ENCODE assay signal across 1 cellular context in the genomic region with DNA sequence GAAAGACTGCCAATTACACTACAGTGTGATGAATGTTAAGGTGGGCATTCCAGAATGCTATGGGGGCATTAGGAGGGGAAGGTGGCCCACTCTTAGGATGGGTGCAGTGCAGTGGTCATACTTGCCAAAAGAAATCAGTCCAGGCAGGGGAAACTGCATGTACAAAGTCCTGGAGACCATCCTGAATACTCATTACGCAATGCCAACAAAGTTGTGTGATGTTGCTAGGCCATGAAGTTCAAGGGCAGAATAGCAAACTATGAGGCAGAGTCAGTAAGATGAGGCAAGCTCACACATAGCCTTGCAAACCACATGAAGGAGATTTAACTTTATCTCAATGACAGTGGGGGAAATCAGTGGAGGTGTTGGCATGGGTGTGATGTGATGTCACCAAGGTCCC.
A peak's percentile ranks its signal among the peaks of the same experiment; 100 is the strongest.
TF ChIP-seq lines count a peak whose summit lies in the region.

No MANE protein-coding gene starts in this region.

TF ChIP-seq in HepG2, 621 proteins besides CTCF, POLR2A, EP300 and RAD21 (continued from another document and continues in another):
- no peak for TF ChIP-seq KDM2A (CRISPR knock-in tag; IDR thresholded peaks at IDR 0.05; ENCODE audit: borderline replicate concordance, low read depth)
- TF ChIP-seq ZNF101 (CRISPR knock-in tag; IDR thresholded peaks at IDR 0.05; ENCODE audit: borderline replicate concordance, low read depth) = no peak
- TF ChIP-seq MEIS2 (CRISPR knock-in tag; IDR thresholded peaks at IDR 0.05) = 0 out of 2 replicates have a peak, but pooled peaks have one; percentile 23
- 0 out of 2 replicates have a peak, but pooled peaks have one; percentile 40 for TF ChIP-seq ARNTL (CRISPR knock-in tag; IDR thresholded peaks at IDR 0.05)
- TF ChIP-seq NFIB (CRISPR knock-in tag; IDR thresholded peaks at IDR 0.05; ENCODE audit: borderline replicate concordance) = no peak
- TF ChIP-seq, protein P1, sequence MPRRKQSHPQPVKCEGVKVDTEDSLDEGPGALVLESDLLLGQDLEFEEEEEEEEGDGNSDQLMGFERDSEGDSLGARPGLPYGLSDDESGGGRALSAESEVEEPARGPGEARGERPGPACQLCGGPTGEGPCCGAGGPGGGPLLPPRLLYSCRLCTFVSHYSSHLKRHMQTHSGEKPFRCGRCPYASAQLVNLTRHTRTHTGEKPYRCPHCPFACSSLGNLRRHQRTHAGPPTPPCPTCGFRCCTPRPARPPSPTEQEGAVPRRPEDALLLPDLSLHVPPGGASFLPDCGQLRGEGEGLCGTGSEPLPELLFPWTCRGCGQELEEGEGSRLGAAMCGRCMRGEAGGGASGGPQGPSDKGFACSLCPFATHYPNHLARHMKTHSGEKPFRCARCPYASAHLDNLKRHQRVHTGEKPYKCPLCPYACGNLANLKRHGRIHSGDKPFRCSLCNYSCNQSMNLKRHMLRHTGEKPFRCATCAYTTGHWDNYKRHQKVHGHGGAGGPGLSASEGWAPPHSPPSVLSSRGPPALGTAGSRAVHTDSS (CRISPR knock-in tag; conservative IDR thresholded peaks at IDR 0.05) = no peak
- no peak for TF ChIP-seq XRCC5 (optimal IDR thresholded peaks at IDR 0.05; ENCODE audit: low read length)
- no peak for TF ChIP-seq PCBP1 (IDR thresholded peaks at IDR 0.05; ENCODE audit: borderline replicate concordance, low read depth, low read length)
- TF ChIP-seq, protein P2, sequence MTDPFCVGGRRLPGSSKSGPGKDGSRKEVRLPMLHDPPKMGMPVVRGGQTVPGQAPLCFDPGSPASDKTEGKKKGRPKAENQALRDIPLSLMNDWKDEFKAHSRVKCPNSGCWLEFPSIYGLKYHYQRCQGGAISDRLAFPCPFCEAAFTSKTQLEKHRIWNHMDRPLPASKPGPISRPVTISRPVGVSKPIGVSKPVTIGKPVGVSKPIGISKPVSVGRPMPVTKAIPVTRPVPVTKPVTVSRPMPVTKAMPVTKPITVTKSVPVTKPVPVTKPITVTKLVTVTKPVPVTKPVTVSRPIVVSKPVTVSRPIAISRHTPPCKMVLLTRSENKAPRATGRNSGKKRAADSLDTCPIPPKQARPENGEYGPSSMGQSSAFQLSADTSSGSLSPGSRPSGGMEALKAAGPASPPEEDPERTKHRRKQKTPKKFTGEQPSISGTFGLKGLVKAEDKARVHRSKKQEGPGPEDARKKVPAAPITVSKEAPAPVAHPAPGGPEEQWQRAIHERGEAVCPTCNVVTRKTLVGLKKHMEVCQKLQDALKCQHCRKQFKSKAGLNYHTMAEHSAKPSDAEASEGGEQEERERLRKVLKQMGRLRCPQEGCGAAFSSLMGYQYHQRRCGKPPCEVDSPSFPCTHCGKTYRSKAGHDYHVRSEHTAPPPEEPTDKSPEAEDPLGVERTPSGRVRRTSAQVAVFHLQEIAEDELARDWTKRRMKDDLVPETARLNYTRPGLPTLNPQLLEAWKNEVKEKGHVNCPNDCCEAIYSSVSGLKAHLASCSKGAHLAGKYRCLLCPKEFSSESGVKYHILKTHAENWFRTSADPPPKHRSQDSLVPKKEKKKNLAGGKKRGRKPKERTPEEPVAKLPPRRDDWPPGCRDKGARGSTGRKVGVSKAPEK (CRISPR knock-in tag; IDR thresholded peaks at IDR 0.05; ENCODE audit: borderline replicate concordance) = no peak
- no peak for TF ChIP-seq ZNF619 (CRISPR knock-in tag; IDR thresholded peaks at IDR 0.05)
- TF ChIP-seq MATR3 (CRISPR knock-in tag; IDR thresholded peaks at IDR 0.05) = no peak
- TF ChIP-seq, protein P3, sequence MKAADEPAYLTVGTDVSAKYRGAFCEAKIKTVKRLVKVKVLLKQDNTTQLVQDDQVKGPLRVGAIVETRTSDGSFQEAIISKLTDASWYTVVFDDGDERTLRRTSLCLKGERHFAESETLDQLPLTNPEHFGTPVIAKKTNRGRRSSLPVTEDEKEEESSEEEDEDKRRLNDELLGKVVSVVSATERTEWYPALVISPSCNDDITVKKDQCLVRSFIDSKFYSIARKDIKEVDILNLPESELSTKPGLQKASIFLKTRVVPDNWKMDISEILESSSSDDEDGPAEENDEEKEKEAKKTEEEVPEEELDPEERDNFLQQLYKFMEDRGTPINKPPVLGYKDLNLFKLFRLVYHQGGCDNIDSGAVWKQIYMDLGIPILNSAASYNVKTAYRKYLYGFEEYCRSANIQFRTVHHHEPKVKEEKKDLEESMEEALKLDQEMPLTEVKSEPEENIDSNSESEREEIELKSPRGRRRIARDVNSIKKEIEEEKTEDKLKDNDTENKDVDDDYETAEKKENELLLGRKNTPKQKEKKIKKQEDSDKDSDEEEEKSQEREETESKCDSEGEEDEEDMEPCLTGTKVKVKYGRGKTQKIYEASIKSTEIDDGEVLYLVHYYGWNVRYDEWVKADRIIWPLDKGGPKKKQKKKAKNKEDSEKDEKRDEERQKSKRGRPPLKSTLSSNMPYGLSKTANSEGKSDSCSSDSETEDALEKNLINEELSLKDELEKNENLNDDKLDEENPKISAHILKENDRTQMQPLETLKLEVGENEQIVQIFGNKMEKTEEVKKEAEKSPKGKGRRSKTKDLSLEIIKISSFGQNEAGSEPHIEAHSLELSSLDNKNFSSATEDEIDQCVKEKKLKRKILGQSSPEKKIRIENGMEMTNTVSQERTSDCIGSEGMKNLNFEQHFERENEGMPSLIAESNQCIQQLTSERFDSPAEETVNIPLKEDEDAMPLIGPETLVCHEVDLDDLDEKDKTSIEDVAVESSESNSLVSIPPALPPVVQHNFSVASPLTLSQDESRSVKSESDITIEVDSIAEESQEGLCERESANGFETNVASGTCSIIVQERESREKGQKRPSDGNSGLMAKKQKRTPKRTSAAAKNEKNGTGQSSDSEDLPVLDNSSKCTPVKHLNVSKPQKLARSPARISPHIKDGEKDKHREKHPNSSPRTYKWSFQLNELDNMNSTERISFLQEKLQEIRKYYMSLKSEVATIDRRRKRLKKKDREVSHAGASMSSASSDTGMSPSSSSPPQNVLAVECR (CRISPR knock-in tag; IDR thresholded peaks at IDR 0.05; ENCODE audit: borderline replicate concordance) = peak; percentile 35; the same call in 1 of the 2 replicates
- TF ChIP-seq, protein P4, sequence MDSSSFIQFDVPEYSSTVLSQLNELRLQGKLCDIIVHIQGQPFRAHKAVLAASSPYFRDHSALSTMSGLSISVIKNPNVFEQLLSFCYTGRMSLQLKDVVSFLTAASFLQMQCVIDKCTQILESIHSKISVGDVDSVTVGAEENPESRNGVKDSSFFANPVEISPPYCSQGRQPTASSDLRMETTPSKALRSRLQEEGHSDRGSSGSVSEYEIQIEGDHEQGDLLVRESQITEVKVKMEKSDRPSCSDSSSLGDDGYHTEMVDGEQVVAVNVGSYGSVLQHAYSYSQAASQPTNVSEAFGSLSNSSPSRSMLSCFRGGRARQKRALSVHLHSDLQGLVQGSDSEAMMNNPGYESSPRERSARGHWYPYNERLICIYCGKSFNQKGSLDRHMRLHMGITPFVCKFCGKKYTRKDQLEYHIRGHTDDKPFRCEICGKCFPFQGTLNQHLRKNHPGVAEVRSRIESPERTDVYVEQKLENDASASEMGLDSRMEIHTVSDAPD (CRISPR knock-in tag; IDR thresholded peaks at IDR 0.05) = no peak
- peak; percentile 64 for TF ChIP-seq RFX3 (CRISPR knock-in tag; IDR thresholded peaks at IDR 0.05)
- no peak for TF ChIP-seq NFYC (CRISPR knock-in tag; IDR thresholded peaks at IDR 0.05)
- TF ChIP-seq, protein P5, sequence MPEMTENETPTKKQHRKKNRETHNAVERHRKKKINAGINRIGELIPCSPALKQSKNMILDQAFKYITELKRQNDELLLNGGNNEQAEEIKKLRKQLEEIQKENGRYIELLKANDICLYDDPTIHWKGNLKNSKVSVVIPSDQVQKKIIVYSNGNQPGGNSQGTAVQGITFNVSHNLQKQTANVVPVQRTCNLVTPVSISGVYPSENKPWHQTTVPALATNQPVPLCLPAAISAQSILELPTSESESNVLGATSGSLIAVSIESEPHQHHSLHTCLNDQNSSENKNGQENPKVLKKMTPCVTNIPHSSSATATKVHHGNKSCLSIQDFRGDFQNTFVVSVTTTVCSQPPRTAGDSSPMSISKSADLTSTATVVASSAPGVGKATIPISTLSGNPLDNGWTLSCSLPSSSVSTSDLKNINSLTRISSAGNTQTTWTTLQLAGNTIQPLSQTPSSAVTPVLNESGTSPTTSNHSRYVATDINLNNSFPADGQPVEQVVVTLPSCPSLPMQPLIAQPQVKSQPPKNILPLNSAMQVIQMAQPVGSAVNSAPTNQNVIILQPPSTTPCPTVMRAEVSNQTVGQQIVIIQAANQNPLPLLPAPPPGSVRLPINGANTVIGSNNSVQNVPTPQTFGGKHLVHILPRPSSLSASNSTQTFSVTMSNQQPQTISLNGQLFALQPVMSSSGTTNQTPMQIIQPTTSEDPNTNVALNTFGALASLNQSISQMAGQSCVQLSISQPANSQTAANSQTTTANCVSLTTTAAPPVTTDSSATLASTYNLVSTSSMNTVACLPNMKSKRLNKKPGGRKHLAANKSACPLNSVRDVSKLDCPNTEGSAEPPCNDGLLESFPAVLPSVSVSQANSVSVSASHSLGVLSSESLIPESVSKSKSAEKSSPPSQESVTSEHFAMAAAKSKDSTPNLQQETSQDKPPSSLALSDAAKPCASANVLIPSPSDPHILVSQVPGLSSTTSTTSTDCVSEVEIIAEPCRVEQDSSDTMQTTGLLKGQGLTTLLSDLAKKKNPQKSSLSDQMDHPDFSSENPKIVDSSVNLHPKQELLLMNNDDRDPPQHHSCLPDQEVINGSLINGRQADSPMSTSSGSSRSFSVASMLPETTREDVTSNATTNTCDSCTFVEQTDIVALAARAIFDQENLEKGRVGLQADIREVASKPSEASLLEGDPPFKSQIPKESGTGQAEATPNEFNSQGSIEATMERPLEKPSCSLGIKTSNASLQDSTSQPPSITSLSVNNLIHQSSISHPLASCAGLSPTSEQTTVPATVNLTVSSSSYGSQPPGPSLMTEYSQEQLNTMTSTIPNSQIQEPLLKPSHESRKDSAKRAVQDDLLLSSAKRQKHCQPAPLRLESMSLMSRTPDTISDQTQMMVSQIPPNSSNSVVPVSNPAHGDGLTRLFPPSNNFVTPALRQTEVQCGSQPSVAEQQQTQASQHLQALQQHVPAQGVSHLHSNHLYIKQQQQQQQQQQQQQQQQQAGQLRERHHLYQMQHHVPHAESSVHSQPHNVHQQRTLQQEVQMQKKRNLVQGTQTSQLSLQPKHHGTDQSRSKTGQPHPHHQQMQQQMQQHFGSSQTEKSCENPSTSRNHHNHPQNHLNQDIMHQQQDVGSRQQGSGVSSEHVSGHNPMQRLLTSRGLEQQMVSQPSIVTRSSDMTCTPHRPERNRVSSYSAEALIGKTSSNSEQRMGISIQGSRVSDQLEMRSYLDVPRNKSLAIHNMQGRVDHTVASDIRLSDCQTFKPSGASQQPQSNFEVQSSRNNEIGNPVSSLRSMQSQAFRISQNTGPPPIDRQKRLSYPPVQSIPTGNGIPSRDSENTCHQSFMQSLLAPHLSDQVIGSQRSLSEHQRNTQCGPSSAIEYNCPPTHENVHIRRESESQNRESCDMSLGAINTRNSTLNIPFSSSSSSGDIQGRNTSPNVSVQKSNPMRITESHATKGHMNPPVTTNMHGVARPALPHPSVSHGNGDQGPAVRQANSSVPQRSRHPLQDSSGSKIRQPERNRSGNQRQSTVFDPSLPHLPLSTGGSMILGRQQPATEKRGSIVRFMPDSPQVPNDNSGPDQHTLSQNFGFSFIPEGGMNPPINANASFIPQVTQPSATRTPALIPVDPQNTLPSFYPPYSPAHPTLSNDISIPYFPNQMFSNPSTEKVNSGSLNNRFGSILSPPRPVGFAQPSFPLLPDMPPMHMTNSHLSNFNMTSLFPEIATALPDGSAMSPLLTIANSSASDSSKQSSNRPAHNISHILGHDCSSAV (CRISPR knock-in tag; IDR thresholded peaks at IDR 0.05; ENCODE audit: borderline replicate concordance) = no peak
- no peak for TF ChIP-seq CENPT (CRISPR knock-in tag; IDR thresholded peaks at IDR 0.05; ENCODE audit: low read depth)
- TF ChIP-seq, protein P6, sequence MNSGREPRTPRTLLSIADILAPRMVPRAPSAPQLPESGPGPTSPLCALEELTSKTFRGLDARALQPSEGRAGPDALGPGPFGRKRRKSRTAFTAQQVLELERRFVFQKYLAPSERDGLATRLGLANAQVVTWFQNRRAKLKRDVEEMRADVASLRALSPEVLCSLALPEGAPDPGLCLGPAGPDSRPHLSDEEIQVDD (CRISPR knock-in tag; IDR thresholded peaks at IDR 0.05; ENCODE audit: borderline replicate concordance) = no peak
- no peak for TF ChIP-seq ZNF570 (CRISPR knock-in tag; IDR thresholded peaks at IDR 0.05; ENCODE audit: borderline replicate concordance)
- no peak for TF ChIP-seq ASH2L (IDR thresholded peaks at IDR 0.05; ENCODE audit: insufficient read length, low read depth, low read length)
- TF ChIP-seq CHD4 (IDR thresholded peaks at IDR 0.05; ENCODE audit: borderline replicate concordance, low read length) = no peak
- TF ChIP-seq MIER2 (CRISPR knock-in tag; IDR thresholded peaks at IDR 0.05) = no peak
- no peak for TF ChIP-seq ZNF713 (CRISPR knock-in tag; IDR thresholded peaks at IDR 0.05)
- no peak for TF ChIP-seq NFE2 (CRISPR knock-in tag; IDR thresholded peaks at IDR 0.05)
- TF ChIP-seq, protein P7, sequence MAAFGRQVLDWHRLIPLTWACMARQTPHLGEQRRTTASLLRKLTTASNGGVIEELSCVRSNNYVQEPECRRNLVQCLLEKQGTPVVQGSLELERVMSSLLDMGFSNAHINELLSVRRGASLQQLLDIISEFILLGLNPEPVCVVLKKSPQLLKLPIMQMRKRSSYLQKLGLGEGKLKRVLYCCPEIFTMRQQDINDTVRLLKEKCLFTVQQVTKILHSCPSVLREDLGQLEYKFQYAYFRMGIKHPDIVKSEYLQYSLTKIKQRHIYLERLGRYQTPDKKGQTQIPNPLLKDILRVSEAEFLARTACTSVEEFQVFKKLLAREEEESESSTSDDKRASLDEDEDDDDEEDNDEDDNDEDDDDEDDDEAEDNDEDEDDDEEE (CRISPR knock-in tag; IDR thresholded peaks at IDR 0.05) = no peak
- no peak for TF ChIP-seq DR1 (CRISPR knock-in tag; IDR thresholded peaks at IDR 0.05)
- no peak for TF ChIP-seq ZNF782 (CRISPR knock-in tag; IDR thresholded peaks at IDR 0.05; ENCODE audit: borderline replicate concordance)
- TF ChIP-seq, protein P8, sequence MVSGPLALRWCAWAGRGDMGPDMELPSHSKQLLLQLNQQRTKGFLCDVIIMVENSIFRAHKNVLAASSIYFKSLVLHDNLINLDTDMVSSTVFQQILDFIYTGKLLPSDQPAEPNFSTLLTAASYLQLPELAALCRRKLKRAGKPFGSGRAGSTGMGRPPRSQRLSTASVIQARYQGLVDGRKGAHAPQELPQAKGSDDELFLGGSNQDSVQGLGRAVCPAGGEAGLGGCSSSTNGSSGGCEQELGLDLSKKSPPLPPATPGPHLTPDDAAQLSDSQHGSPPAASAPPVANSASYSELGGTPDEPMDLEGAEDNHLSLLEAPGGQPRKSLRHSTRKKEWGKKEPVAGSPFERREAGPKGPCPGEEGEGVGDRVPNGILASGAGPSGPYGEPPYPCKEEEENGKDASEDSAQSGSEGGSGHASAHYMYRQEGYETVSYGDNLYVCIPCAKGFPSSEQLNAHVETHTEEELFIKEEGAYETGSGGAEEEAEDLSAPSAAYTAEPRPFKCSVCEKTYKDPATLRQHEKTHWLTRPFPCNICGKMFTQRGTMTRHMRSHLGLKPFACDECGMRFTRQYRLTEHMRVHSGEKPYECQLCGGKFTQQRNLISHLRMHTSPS (CRISPR knock-in tag; IDR thresholded peaks at IDR 0.05; ENCODE audit: low read depth) = no peak
- TF ChIP-seq ZNF383 (CRISPR knock-in tag; IDR thresholded peaks at IDR 0.05; ENCODE audit: borderline replicate concordance) = no peak
- peak; percentile 42; the same call in 1 of the 2 replicates for TF ChIP-seq ZBTB21 (CRISPR knock-in tag; IDR thresholded peaks at IDR 0.05)
- TF ChIP-seq ZNF234 (CRISPR knock-in tag; conservative IDR thresholded peaks at IDR 0.05) = no peak
- no peak for TF ChIP-seq HOXA7 (CRISPR knock-in tag; IDR thresholded peaks at IDR 0.05)
- TF ChIP-seq, protein P9, sequence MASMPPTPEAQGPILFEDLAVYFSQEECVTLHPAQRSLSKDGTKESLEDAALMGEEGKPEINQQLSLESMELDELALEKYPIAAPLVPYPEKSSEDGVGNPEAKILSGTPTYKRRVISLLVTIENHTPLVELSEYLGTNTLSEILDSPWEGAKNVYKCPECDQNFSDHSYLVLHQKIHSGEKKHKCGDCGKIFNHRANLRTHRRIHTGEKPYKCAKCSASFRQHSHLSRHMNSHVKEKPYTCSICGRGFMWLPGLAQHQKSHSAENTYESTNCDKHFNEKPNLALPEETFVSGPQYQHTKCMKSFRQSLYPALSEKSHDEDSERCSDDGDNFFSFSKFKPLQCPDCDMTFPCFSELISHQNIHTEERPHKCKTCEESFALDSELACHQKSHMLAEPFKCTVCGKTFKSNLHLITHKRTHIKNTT (CRISPR knock-in tag; IDR thresholded peaks at IDR 0.05) = no peak
